In genomic region chr2:222960126-222960525, GRCh38 we compare ENCODE assay signal across 10 cellular contexts.
DNase-seq lines count a peak whose midpoint lies in the region; ATAC-seq and TF ChIP-seq lines count a peak whose summit lies in the region.
"Had no signal": no experiment of that assay in that cellular context is flagged by ENCODE, and none has a peak within 500 bp of the region (broad histone marks: within the 10 kb centered on the region; RNA-seq: fewer than 3 reads in every experiment).

No MANE protein-coding gene starts in this region.

- H3K27me3 ChIP-seq in left lung = no peaks in the 10 kb centered on the region
- H3K27me3 ChIP-seq in lower lobe of right lung (ENCODE audit: low read depth) = no peaks in the 10 kb centered on the region

- H3K4me1 Mint-ChIP-seq in activated T-helper 1 cell treated with anti-CD3 and anti-CD28 coated beads, Interleukin-12 subunit alpha, Interleukin-12 subunit beta, Interleukin-2, Interleukin-4 antibody, amounts not matched to agents 30 ng/mL and 10 ng/mL and 1 ng/mL, durations not matched to agents 14 hours and 24 hours and 36 hours (ENCODE audit: low read depth) = no peaks in the 10 kb centered on the region
- no peaks in the 10 kb centered on the region for H3K4me1 Mint-ChIP-seq in T-helper 2 cell treated with Interferon-gamma antibody and Interleukin-4, amounts not matched to agents 5 μg/mL and 100 μg/mL, for 36 hours (ENCODE audit: low read depth)
- peaks cover 18% of the 10 kb centered on the region for H3K4me1 Mint-ChIP-seq in mesothelial cell of epicardium
- H3K4me1 Mint-ChIP-seq: natural killer cell had no signal

- H3K9me3 ChIP-seq in left lung (no peaks in the 10 kb centered on the region), lower lobe of right lung (no peaks in the 10 kb centered on the region)
- H3K9me3 ChIP-seq: gastroesophageal sphincter had no signal

- H3K36me3 ChIP-seq in left lung = no peaks in the 10 kb centered on the region
- H3K36me3 ChIP-seq in lower lobe of right lung = no peaks in the 10 kb centered on the region
- H3K36me3 ChIP-seq: gastroesophageal sphincter had no signal

- H3K36me3 Mint-ChIP-seq in activated T-helper 1 cell treated with anti-CD3 and anti-CD28 coated beads, Interleukin-12 subunit alpha, Interleukin-12 subunit beta, Interleukin-2, Interleukin-4 antibody, amounts not matched to agents 30 ng/mL and 10 ng/mL and 1 ng/mL, durations not matched to agents 14 hours and 24 hours and 36 hours (ENCODE audit: low read depth) = no peaks in the 10 kb centered on the region
- no peaks in the 10 kb centered on the region for H3K36me3 Mint-ChIP-seq in T-helper 2 cell treated with Interferon-gamma antibody and Interleukin-4, amounts not matched to agents 5 μg/mL and 100 μg/mL, for 36 hours (ENCODE audit: low read depth)
- H3K36me3 Mint-ChIP-seq in mesothelial cell of epicardium = peaks cover 2% of the 10 kb centered on the region
- H3K36me3 Mint-ChIP-seq: natural killer cell had no signal

- H3K4me3 ChIP-seq in left lung (no peak overlapping the region), lower lobe of right lung (no peak overlapping the region)
- H3K4me3 ChIP-seq: gastroesophageal sphincter had no signal

- DNase-seq in M059J (ENCODE audit: low read depth) = peak; percentile 61
- DNase-seq in left lung = no peak
- DNase-seq in activated T-helper 1 cell treated with anti-CD3 and anti-CD28 coated beads, Interleukin-12 subunit alpha, Interleukin-12 subunit beta, Interleukin-2, Interleukin-4 antibody, amounts not matched to agents 30 ng/mL and 10 ng/mL and 1 ng/mL, durations not matched to agents 14 hours and 24 hours and 36 hours (ENCODE audit: low spot score) = no peak
- DNase-seq in lower lobe of right lung = no peak
- no peak for DNase-seq in T-helper 2 cell treated with Interferon-gamma antibody and Interleukin-4, amounts not matched to agents 5 μg/mL and 100 μg/mL, for 36 hours (ENCODE audit: low spot score)
- no peak for DNase-seq in mesothelial cell of epicardium (ENCODE audit: low spot score in 2 of 2, unreplicated experiment in 2 of 2)
- DNase-seq: natural killer cell had no signal

- H3K9me3 Mint-ChIP-seq in activated T-helper 1 cell treated with anti-CD3 and anti-CD28 coated beads, Interleukin-12 subunit alpha, Interleukin-12 subunit beta, Interleukin-2, Interleukin-4 antibody, amounts not matched to agents 30 ng/mL and 10 ng/mL and 1 ng/mL, durations not matched to agents 14 hours and 24 hours and 36 hours = no peaks in the 10 kb centered on the region
- no peaks in the 10 kb centered on the region for H3K9me3 Mint-ChIP-seq in T-helper 2 cell treated with Interferon-gamma antibody and Interleukin-4, amounts not matched to agents 5 μg/mL and 100 μg/mL, for 36 hours
- peaks cover 14% of the 10 kb centered on the region for H3K9me3 Mint-ChIP-seq in mesothelial cell of epicardium
- H3K9me3 Mint-ChIP-seq: natural killer cell had no signal

- peaks cover 5% of the 10 kb centered on the region for H3K27me3 Mint-ChIP-seq in activated T-helper 1 cell treated with anti-CD3 and anti-CD28 coated beads, Interleukin-12 subunit alpha, Interleukin-12 subunit beta, Interleukin-2, Interleukin-4 antibody, amounts not matched to agents 30 ng/mL and 10 ng/mL and 1 ng/mL, durations not matched to agents 14 hours and 24 hours and 36 hours (ENCODE audit: insufficient read depth)
- peaks cover 17% of the 10 kb centered on the region for H3K27me3 Mint-ChIP-seq in T-helper 2 cell treated with Interferon-gamma antibody and Interleukin-4, amounts not matched to agents 5 μg/mL and 100 μg/mL, for 36 hours (ENCODE audit: low read depth)
- peaks cover 10% of the 10 kb centered on the region for H3K27me3 Mint-ChIP-seq in mesothelial cell of epicardium (ENCODE audit: low read depth)

- intact Hi-C loops in left lung (cut with DNase I) = no loop called here
- intact Hi-C loops in activated T-helper 1 cell treated with anti-CD3 and anti-CD28 coated beads, Interleukin-12 subunit alpha, Interleukin-12 subunit beta, Interleukin-2, Interleukin-4 antibody, amounts not matched to agents 30 ng/mL and 10 ng/mL and 1 ng/mL, durations not matched to agents 14 hours and 24 hours and 36 hours (cut with micrococcal nuclease) = no loop called here
- intact Hi-C loops in lower lobe of right lung (cut with DNase I) = no loop called here

- no peaks in the 10 kb centered on the region for H3K4me1 ChIP-seq in left lung
- H3K4me1 ChIP-seq in lower lobe of right lung = no peaks in the 10 kb centered on the region
- H3K4me1 ChIP-seq: gastroesophageal sphincter had no signal

- H3K27ac ChIP-seq in left lung (no peak overlapping the region), lower lobe of right lung (no peak overlapping the region)
- H3K27ac ChIP-seq: gastroesophageal sphincter had no signal

- no peak for TF ChIP-seq CTCF in left lung (IDR thresholded peaks at IDR 0.05)
- TF ChIP-seq CTCF in lower lobe of right lung (IDR thresholded peaks at IDR 0.05) = no peak
- no peak for TF ChIP-seq CTCF in mesothelial cell of epicardium (IDR thresholded peaks at IDR 0.05; ENCODE audit: unreplicated experiment)

- no peak overlapping the region for H3K4me3 Mint-ChIP-seq in activated T-helper 1 cell treated with anti-CD3 and anti-CD28 coated beads, Interleukin-12 subunit alpha, Interleukin-12 subunit beta, Interleukin-2, Interleukin-4 antibody, amounts not matched to agents 30 ng/mL and 10 ng/mL and 1 ng/mL, durations not matched to agents 14 hours and 24 hours and 36 hours
- H3K4me3 Mint-ChIP-seq in T-helper 2 cell treated with Interferon-gamma antibody and Interleukin-4, amounts not matched to agents 5 μg/mL and 100 μg/mL, for 36 hours = no peak overlapping the region
- H3K4me3 Mint-ChIP-seq in mesothelial cell of epicardium = no peak overlapping the region
- H3K4me3 Mint-ChIP-seq: natural killer cell had no signal

- ATAC-seq in GM18511 (IDR thresholded peaks at IDR 0.05; ENCODE audit: unreplicated experiment) (peak; percentile 92), GM21825 (IDR thresholded peaks at IDR 0.05; ENCODE audit: unreplicated experiment) (peak; percentile 82), left lung (peak; percentile 49), lower lobe of right lung (no peak)
- ATAC-seq: gastroesophageal sphincter, natural killer cell had no signal

- H3K27ac Mint-ChIP-seq in activated T-helper 1 cell treated with anti-CD3 and anti-CD28 coated beads, Interleukin-12 subunit alpha, Interleukin-12 subunit beta, Interleukin-2, Interleukin-4 antibody, amounts not matched to agents 30 ng/mL and 10 ng/mL and 1 ng/mL, durations not matched to agents 14 hours and 24 hours and 36 hours = no peak overlapping the region
- H3K27ac Mint-ChIP-seq in T-helper 2 cell treated with Interferon-gamma antibody and Interleukin-4, amounts not matched to agents 5 μg/mL and 100 μg/mL, for 36 hours = no peak overlapping the region
- H3K27ac Mint-ChIP-seq in mesothelial cell of epicardium = no peak overlapping the region
- H3K27ac Mint-ChIP-seq: natural killer cell had no signal

Comparison
In these comparisons a context has a peak if more than half of its experiments do, and no peak if none do; other contexts are left out.
1. ATAC-seq: peak in GM18511 (single experiment), GM21825 (single experiment) and left lung (single experiment); none in lower lobe of right lung (0 of 2).